In the genomic region with DNA sequence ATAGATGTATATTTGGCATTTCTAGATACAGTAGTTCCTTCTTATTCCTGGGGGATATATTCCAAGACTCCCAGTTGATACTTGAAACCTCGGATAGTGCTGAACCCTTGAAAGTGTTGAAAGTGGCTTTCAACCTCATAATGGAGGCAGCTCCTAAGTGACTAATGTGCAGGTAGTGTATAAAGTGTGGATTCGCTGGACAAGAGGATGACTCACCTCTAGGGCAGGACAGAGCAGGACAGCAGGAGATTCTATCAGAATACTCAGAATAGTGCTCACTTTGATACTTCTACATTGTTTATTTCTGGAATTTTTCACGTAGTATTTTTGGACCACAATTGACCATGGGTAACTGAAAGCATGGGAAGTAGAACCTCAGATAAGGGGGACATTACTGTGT, we compare ENCODE assay signal across 25 cellular contexts.
DNase-seq lines count a peak whose midpoint lies in the region; ATAC-seq, FAIRE-seq and TF ChIP-seq lines count a peak whose summit lies in the region.
"Had no signal": no experiment of that assay in that cellular context is flagged by ENCODE, and none has a peak within 500 bp of the region (broad histone marks: within the 10 kb centered on the region; RNA-seq: fewer than 3 reads in every experiment).

No MANE protein-coding gene starts in this region.

- no TSS peak for BruUV-seq in MCF 10A (replicated peaks; lab: Mats Ljungman, UMichigan)

- H3K9me3 ChIP-seq in breast epithelium (no peaks in the 10 kb centered on the region), RWPE2 (ENCODE audit: severe bottlenecking) (no peaks in the 10 kb centered on the region), esophagus muscularis mucosa (no peaks in the 10 kb centered on the region)
- H3K9me3 ChIP-seq: Caco-2 had no signal

- 77% methylated on average over 3 of the region's 3 CpGs for WGBS in esophagus muscularis mucosa

- peaks cover 7% of the 10 kb centered on the region for H3K4me1 Mint-ChIP-seq in MCF 10A (ENCODE audit: insufficient read depth, unreplicated experiment)
- H3K4me1 Mint-ChIP-seq: B cell; CD4-positive, CD25-positive, alpha-beta regulatory T cell had no signal

- FAIRE-seq in bronchial epithelial cell (lab: Jason Lieb, UNC): no peak
- FAIRE-seq: A204.1, GM12878, GM19239 had no signal

- intact Hi-C loops in MCF 10A (cut with micrococcal nuclease) (no loop called here), breast epithelium (cut with DNase I; ENCODE audit: low total_unique reads) (no loop called here), esophagus muscularis mucosa (cut with DNase I) (no loop called here)

- no peaks in the 10 kb centered on the region for H3K36me3 Mint-ChIP-seq in MCF 10A (ENCODE audit: insufficient read depth, unreplicated experiment)
- H3K36me3 Mint-ChIP-seq: CD4-positive, CD25-positive, alpha-beta regulatory T cell; CD8-positive, alpha-beta T cell had no signal

- H3K27me3 Mint-ChIP-seq in MCF 10A (ENCODE audit: insufficient read depth, unreplicated experiment): no peaks in the 10 kb centered on the region
- H3K27me3 Mint-ChIP-seq: B cell; CD4-positive, CD25-positive, alpha-beta regulatory T cell had no signal

- no peak overlapping the region for H3K4me3 Mint-ChIP-seq in MCF 10A (ENCODE audit: unreplicated experiment)
- H3K4me3 Mint-ChIP-seq: B cell; CD4-positive, CD25-positive, alpha-beta regulatory T cell; CD8-positive, alpha-beta T cell had no signal

- H3K9me3 Mint-ChIP-seq in MCF 10A (ENCODE audit: unreplicated experiment): no peaks in the 10 kb centered on the region

- H3K36me3 ChIP-seq in breast epithelium (no peaks in the 10 kb centered on the region), RWPE2 (ENCODE audit: low read depth) (no peaks in the 10 kb centered on the region), bronchial epithelial cell (ENCODE audit: control insufficient read depth, insufficient read depth, low read length) (no peaks in the 10 kb centered on the region), esophagus muscularis mucosa (no peaks in the 10 kb centered on the region)
- H3K36me3 ChIP-seq: BLaER1 had no signal

- TF ChIP-seq EP300 in esophagus muscularis mucosa (IDR thresholded peaks at IDR 0.05): no peak

- POLR2A ChIA-PET in MCF 10A (lab: Yijun Ruan, JAX): no interaction called here

- CTCF ChIA-PET in MCF 10A (lab: Yijun Ruan, JAX): interaction anchor here (0.6 to 1.4 kb wide), 4 partner anchors 10 to 27 kb away, joined by 3 read pairs; no protein-coding TSS in a partner anchor

- TF ChIP-seq POLR2A in breast epithelium (IDR thresholded peaks at IDR 0.05) (no peak), esophagus muscularis mucosa (IDR thresholded peaks at IDR 0.05; ENCODE audit: low read depth) (no peak)

- H3K27ac ChIP-seq in breast epithelium: no peak overlapping the region
- H3K27ac ChIP-seq in RWPE2 (ENCODE audit: poor library complexity, severe bottlenecking): no peak overlapping the region
- no peak overlapping the region for H3K27ac ChIP-seq in esophagus muscularis mucosa (replicated peaks in 1 of 4)
- H3K27ac ChIP-seq: 22Rv1, BLaER1, C4-2B had no signal

- H3K27ac Mint-ChIP-seq in MCF 10A (ENCODE audit: low read depth, unreplicated experiment): no peak overlapping the region
- H3K27ac Mint-ChIP-seq: B cell; CD4-positive, CD25-positive, alpha-beta regulatory T cell; CD8-positive, alpha-beta T cell had no signal

- DNase-seq in MCF 10A (ENCODE audit: unreplicated experiment): peak; percentile 62
- no peak for DNase-seq in breast epithelium (ENCODE audit: low spot score in 2 of 2)
- DNase-seq in RWPE2 (ENCODE audit: low spot score): no peak
- DNase-seq in bronchial epithelial cell (ENCODE audit: low read depth): peak; percentile 5
- DNase-seq in kidney tubule cell (ENCODE audit: low spot score): peak; percentile 30
- no peak for DNase-seq in esophagus muscularis mucosa (ENCODE audit: extremely low spot score)
- DNase-seq in H4 (ENCODE audit: low spot score): no peak
- DNase-seq: Caco-2; CD4-positive, CD25-positive, alpha-beta regulatory T cell; CD8-positive, alpha-beta T cell; DMS153; DND-41; EL; GDM1; GOT3; H7; HCEC 1CT had no signal

- H3K27me3 ChIP-seq in breast epithelium: no peaks in the 10 kb centered on the region
- H3K27me3 ChIP-seq in RWPE2 (ENCODE audit: insufficient read depth, poor library complexity, severe bottlenecking): peaks cover 3% of the 10 kb centered on the region
- no peaks in the 10 kb centered on the region for H3K27me3 ChIP-seq in bronchial epithelial cell (ENCODE audit: control insufficient read depth, insufficient read depth, low read length)
- no peaks in the 10 kb centered on the region for H3K27me3 ChIP-seq in esophagus muscularis mucosa
- H3K27me3 ChIP-seq: BLaER1 had no signal

- ATAC-seq in RWPE2 (ENCODE audit: low read depth) (peak; percentile 95), HG02938 (IDR thresholded peaks at IDR 0.05; ENCODE audit: unreplicated experiment) (no peak)
- ATAC-seq: CD8-positive, alpha-beta T cell; GM12878 had no signal

- H3K4me1 ChIP-seq in breast epithelium: no peaks in the 10 kb centered on the region
- H3K4me1 ChIP-seq in RWPE2 (ENCODE audit: insufficient read depth, poor library complexity, severe bottlenecking): no peaks in the 10 kb centered on the region
- no peaks in the 10 kb centered on the region for H3K4me1 ChIP-seq in esophagus muscularis mucosa
- H3K4me1 ChIP-seq: BLaER1, Caco-2 had no signal

- no peak for TF ChIP-seq CTCF in MCF 10A (IDR thresholded peaks at IDR 0.05; ENCODE audit: unreplicated experiment)
- TF ChIP-seq CTCF in breast epithelium (IDR thresholded peaks at IDR 0.05): no peak
- TF ChIP-seq CTCF in RWPE2 (IDR thresholded peaks at IDR 0.05; ENCODE audit: poor library complexity, severe bottlenecking): no peak
- TF ChIP-seq CTCF in bronchial epithelial cell (IDR thresholded peaks at IDR 0.05; ENCODE audit: insufficient read depth, low read length, severe bottlenecking): no peak
- no peak for TF ChIP-seq CTCF in esophagus muscularis mucosa (IDR thresholded peaks at IDR 0.05)

- no peak overlapping the region for H3K4me3 ChIP-seq in breast epithelium
- H3K4me3 ChIP-seq in RWPE2 (ENCODE audit: severe bottlenecking): no peak overlapping the region
- H3K4me3 ChIP-seq in bronchial epithelial cell (ENCODE audit: low read depth, low read length): no peak overlapping the region
- H3K4me3 ChIP-seq in esophagus muscularis mucosa: no peak overlapping the region
- H3K4me3 ChIP-seq: BLaER1, GM12878 had no signal

Comparison
In these comparisons a context has a peak if more than half of its experiments do, and no peak if none do; other contexts are left out.
1. DNase-seq: peak in MCF 10A (single experiment), bronchial epithelial cell (single experiment) and kidney tubule cell (single experiment); none in breast epithelium (0 of 2), RWPE2 (single experiment), esophagus muscularis mucosa (single experiment) and H4 (single experiment).